21 cellular contexts compared by ENCODE assay signal in the genomic region with DNA sequence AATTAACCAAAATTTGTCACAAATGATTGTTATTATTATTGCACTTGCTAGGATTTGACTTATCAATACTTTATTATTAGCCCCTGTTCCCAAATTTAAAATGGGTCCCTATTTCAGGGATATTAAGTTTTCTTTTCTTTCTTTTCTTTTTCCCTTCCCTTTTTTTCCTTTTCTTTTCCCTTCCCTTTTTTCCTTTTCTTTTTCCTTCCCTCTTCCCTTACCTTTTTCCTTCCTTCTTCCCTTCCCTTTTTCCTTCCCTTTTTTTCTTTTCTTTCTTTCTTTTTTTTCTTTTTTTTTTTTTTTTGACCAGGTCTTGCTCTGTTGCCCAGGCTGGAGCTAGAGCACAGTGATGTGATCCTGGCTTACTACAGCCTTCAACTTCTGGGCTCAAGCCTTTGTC. TPM values are rescaled to one million over a fixed set of nuclear protein-coding genes. Genes with fewer than 3 reads are reported as not detected.
DNase-seq lines count a peak whose midpoint lies in the region; ATAC-seq and TF ChIP-seq lines count a peak whose summit lies in the region.
"Had no signal": no experiment of that assay in that cellular context is flagged by ENCODE, and none has a peak within 500 bp of the region (broad histone marks: within the 10 kb centered on the region; RNA-seq: fewer than 3 reads in every experiment).

No MANE protein-coding gene starts in this region.

- no peaks in the 10 kb centered on the region for H3K27me3 Mint-ChIP-seq in Caco-2 (ENCODE audit: insufficient read depth, unreplicated experiment)
- no peaks in the 10 kb centered on the region for H3K27me3 Mint-ChIP-seq in H9 (ENCODE audit: low read depth)
- H3K27me3 Mint-ChIP-seq in WTC11 (ENCODE audit: low read depth): no peaks in the 10 kb centered on the region
- H3K27me3 Mint-ChIP-seq in nephron progenitor cell (ENCODE audit: low read depth, poor library complexity): peaks cover 3% of the 10 kb centered on the region

- H2BK20ac ChIP-seq in H9 (ENCODE audit: low read depth, low read length, poor library complexity, severe bottlenecking): no peak overlapping the region

- H3K4me2 ChIP-seq in H9 (ENCODE audit: insufficient read depth, insufficient read length, low read length): no peak overlapping the region
- no peak overlapping the region for H3K4me2 ChIP-seq in OCI-LY7 (ENCODE audit: low read length)
- H3K4me2 ChIP-seq: BLaER1 had no signal

- H3K79me1 ChIP-seq in H9 (ENCODE audit: insufficient read depth, low read depth, low read length, poor library complexity, severe bottlenecking): peaks cover 2% of the 10 kb centered on the region

- peak overlapping the region; percentile 44 for H3K27ac Mint-ChIP-seq in Caco-2 (ENCODE audit: unreplicated experiment)
- peak overlapping the region in 2 of 3 experiments; percentile 4 to 55; a peak in 2 of 7 replicates for H3K27ac Mint-ChIP-seq in H9
- H3K27ac Mint-ChIP-seq in WTC11: peak overlapping the region; percentile 23; the same call in 1 of the 2 replicates
- peak overlapping the region; percentile 55 for H3K27ac Mint-ChIP-seq in nephron progenitor cell
- H3K27ac Mint-ChIP-seq: CD14-positive monocyte; CD4-positive, alpha-beta memory T cell; CD4-positive, CD25-positive, alpha-beta regulatory T cell; CD8-positive, alpha-beta memory T cell had no signal

- H3K36me3 Mint-ChIP-seq in Caco-2 (ENCODE audit: insufficient read depth, unreplicated experiment) (peaks cover 24% of the 10 kb centered on the region), H9 (ENCODE audit: insufficient read depth in 1 of 3, low read depth in 3 of 3) (peaks cover 0 to 4% (median 0%) of the 10 kb centered on the region in 3 experiments; a peak in 1 of 7 replicates), WTC11 (no peaks in the 10 kb centered on the region), nephron progenitor cell (ENCODE audit: low read depth) (peaks cover 38% of the 10 kb centered on the region)
- H3K36me3 Mint-ChIP-seq: CD14-positive monocyte; CD4-positive, alpha-beta memory T cell; CD4-positive, CD25-positive, alpha-beta regulatory T cell had no signal

- H3K4me1 Mint-ChIP-seq in Caco-2 (ENCODE audit: low read depth, unreplicated experiment) (peaks cover 48% of the 10 kb centered on the region), H9 (peaks cover 33 to 42% of the 10 kb centered on the region in 2 experiments), WTC11 (peaks cover 43% of the 10 kb centered on the region), nephron progenitor cell (peaks cover 21% of the 10 kb centered on the region)
- H3K4me1 Mint-ChIP-seq: CD14-positive monocyte; CD4-positive, CD25-positive, alpha-beta regulatory T cell; CD8-positive, alpha-beta memory T cell had no signal

- H3K27ac ChIP-seq in H9 (ENCODE audit: insufficient read length, low read depth, low read length) (no peak overlapping the region), OCI-LY7 (ENCODE audit: low read depth, low read length, poor library complexity, severe bottlenecking) (no peak overlapping the region)
- H3K27ac ChIP-seq: BLaER1 had no signal

- H3K9me3 ChIP-seq in Caco-2: no peaks in the 10 kb centered on the region
- no peaks in the 10 kb centered on the region for H3K9me3 ChIP-seq in H9 (ENCODE audit: control insufficient read depth, low read depth, low read length)
- no peaks in the 10 kb centered on the region for H3K9me3 ChIP-seq in OCI-LY7 (ENCODE audit: low read length)
- H3K9me3 ChIP-seq: BE2C, BLaER1 had no signal

- H3K23ac ChIP-seq in H9 (ENCODE audit: insufficient read length, low read depth, low read length): no peak overlapping the region

- no peak overlapping the region for H2BK15ac ChIP-seq in H9 (ENCODE audit: low read depth, low read length)

- no peak overlapping the region for H3K4ac ChIP-seq in H9 (ENCODE audit: low read depth, low read length)

- H3K56ac ChIP-seq in H9 (ENCODE audit: insufficient read length, low read depth, low read length): no peak overlapping the region

- H4K91ac ChIP-seq in H9 (ENCODE audit: insufficient read length, low read depth, low read length): no peak overlapping the region

- H4K20me1 ChIP-seq in H9 (ENCODE audit: control insufficient read depth, insufficient read depth, insufficient read length) (no peaks in the 10 kb centered on the region), OCI-LY7 (ENCODE audit: insufficient read depth, low read length) (no peaks in the 10 kb centered on the region)
- H4K20me1 ChIP-seq: BLaER1 had no signal

- H3K18ac ChIP-seq in H9 (ENCODE audit: insufficient read length, low read depth, low read length): no peak overlapping the region

- no peak overlapping the region for H4K5ac ChIP-seq in H9 (ENCODE audit: insufficient read length, low read depth, low read length)

- TF ChIP-seq CTCF in Caco-2 (IDR thresholded peaks at IDR 0.05; ENCODE audit: insufficient read depth in 1 of 2, low read depth in 1 of 2, low read length in 1 of 2, severe bottlenecking in 1 of 2, unreplicated experiment in 1 of 2): no peak
- no peak for TF ChIP-seq CTCF in H9 (conservative IDR thresholded peaks at IDR 0.05)
- no peak for TF ChIP-seq CTCF in WTC11 (IDR thresholded peaks at IDR 0.05)
- TF ChIP-seq CTCF in nephron progenitor cell (IDR thresholded peaks at IDR 0.05): no peak
- TF ChIP-seq CTCF in OCI-LY7 (conservative IDR thresholded peaks at IDR 0.05; ENCODE audit: low read length): no peak

- no peak overlapping the region for H2BK5ac ChIP-seq in H9 (ENCODE audit: insufficient read length, low read length)

- H2AFZ ChIP-seq in H9 (ENCODE audit: low read length) (no peak overlapping the region), OCI-LY7 (ENCODE audit: low read length) (no peak overlapping the region)

- H3K79me2 ChIP-seq in H9 (ENCODE audit: insufficient read depth, low read length): peaks cover 35% of the 10 kb centered on the region
- no peaks in the 10 kb centered on the region for H3K79me2 ChIP-seq in OCI-LY7 (ENCODE audit: insufficient read depth, low read depth, low read length)

- ATAC-seq in WTC11: no peak

- intact Hi-C loops in Caco-2 (cut with micrococcal nuclease; ENCODE audit: unreplicated experiment): no loop called here
- intact Hi-C loops in OCI-LY7 (cut with micrococcal nuclease; ENCODE audit: unreplicated experiment): no loop called here

- no peak overlapping the region for H2BK120ac ChIP-seq in H9 (ENCODE audit: low read depth, low read length, poor library complexity, severe bottlenecking)

- no TSS peak for BruUV-seq in Caco-2 (replicated peaks; lab: Mats Ljungman, UMichigan)
- no TSS peak for BruUV-seq in OCI-LY7 (replicated peaks; lab: Mats Ljungman, UMichigan)

- no peaks in the 10 kb centered on the region for H3K9me3 Mint-ChIP-seq in Caco-2 (ENCODE audit: unreplicated experiment)
- H3K9me3 Mint-ChIP-seq in H9: no peaks in the 10 kb centered on the region
- no peaks in the 10 kb centered on the region for H3K9me3 Mint-ChIP-seq in WTC11
- H3K9me3 Mint-ChIP-seq in nephron progenitor cell: peaks cover 16% of the 10 kb centered on the region
- H3K9me3 Mint-ChIP-seq: CD8-positive, alpha-beta memory T cell had no signal

- H2BK12ac ChIP-seq in H9 (ENCODE audit: insufficient read length, low read depth, low read length): no peak overlapping the region

- CTCF ChIA-PET in Caco-2 (lab: Charles Lee): no interaction called here
- CTCF ChIA-PET in WTC11 (lab: Charles Lee): interaction anchor here (0.6 kb wide), 2 partner anchors 19 to 120 kb away, joined by 3 to 4 read pairs; no protein-coding TSS in a partner anchor
- CTCF ChIA-PET in HEK293T (lab: Yijun Ruan, JAX): no interaction called here
- CTCF ChIA-PET in OCI-LY7 (lab: Charles Lee; ENCODE audit: unreplicated experiment): no interaction called here

- no peaks in the 10 kb centered on the region for H3K9me2 ChIP-seq in OCI-LY7 (ENCODE audit: insufficient read depth, low read length)

- no peak overlapping the region for H3K9ac ChIP-seq in H9 (ENCODE audit: extremely low read depth, insufficient read length, low read length)
- H3K9ac ChIP-seq: BLaER1 had no signal

- DNase-seq in Caco-2: no peak
- DNase-seq in H9: no peak
- DNase-seq in WTC11 (ENCODE audit: low spot score): no peak
- no peak for DNase-seq in nephron progenitor cell
- no peak for DNase-seq in SW 1271 (lab: John Stamatoyannopoulos, UW)
- no peak for DNase-seq in HEK293T (ENCODE audit: extremely low spot score)
- DNase-seq in OCI-LY7 (ENCODE audit: low spot score): no peak
- DNase-seq in cerebellum (ENCODE audit: low spot score): no peak
- DNase-seq: 8988T; ACHN; BE2C; C1 segment of cervical spinal cord; Calu3; CD4-positive, alpha-beta memory T cell; CD4-positive, CD25-positive, alpha-beta regulatory T cell; CD8-positive, alpha-beta memory T cell; COR-L47; DMS79 treated with DMSO at 0.1 percent for 48 hours; GF-D8 had no signal

- H3K4me1 ChIP-seq in Caco-2: peaks cover 13% of the 10 kb centered on the region
- peaks cover 3% of the 10 kb centered on the region for H3K4me1 ChIP-seq in H9 (ENCODE audit: insufficient read depth, low read length)
- no peaks in the 10 kb centered on the region for H3K4me1 ChIP-seq in OCI-LY7 (ENCODE audit: insufficient read depth, low read length, poor library complexity, severe bottlenecking)
- H3K4me1 ChIP-seq: BLaER1 had no signal

- H4K8ac ChIP-seq in H9 (replicated peaks; ENCODE audit: insufficient read length, low read depth, low read length): no peak overlapping the region

- H2AK5ac ChIP-seq in H9 (ENCODE audit: insufficient read length, low read length): no peak overlapping the region

- no peak overlapping the region for H3K14ac ChIP-seq in H9 (ENCODE audit: insufficient read depth, low read length)

- H3K27me3 ChIP-seq in Caco-2 (replicated peaks; ENCODE audit: control insufficient read depth, insufficient read depth, low read length) (no peaks in the 10 kb centered on the region), H9 (ENCODE audit: insufficient read depth, low read length) (no peaks in the 10 kb centered on the region)
- H3K27me3 ChIP-seq: BE2C, BLaER1 had no signal

- H3K23me2 ChIP-seq in H9 (ENCODE audit: insufficient read length, low read depth, low read length, poor library complexity, severe bottlenecking): no peaks in the 10 kb centered on the region

- H3K4me3 Mint-ChIP-seq in Caco-2 (ENCODE audit: unreplicated experiment) (no peak overlapping the region), H9 (no peak overlapping the region), WTC11 (no peak overlapping the region), nephron progenitor cell (no peak overlapping the region)
- H3K4me3 Mint-ChIP-seq: CD14-positive monocyte; CD4-positive, alpha-beta memory T cell; CD4-positive, CD25-positive, alpha-beta regulatory T cell; CD8-positive, alpha-beta memory T cell had no signal

- H3K36me3 ChIP-seq in Caco-2 (ENCODE audit: control insufficient read depth, insufficient read depth, low read length) (no peaks in the 10 kb centered on the region), OCI-LY7 (ENCODE audit: insufficient read depth, low read length) (no peaks in the 10 kb centered on the region)
- H3K36me3 ChIP-seq: BE2C, BLaER1 had no signal

- no peak overlapping the region for H3T11ph ChIP-seq in H9 (ENCODE audit: low read length)

- POLR2A ChIA-PET in Caco-2 (lab: Charles Lee) (no interaction called here), WTC11 (lab: Charles Lee) (interaction anchor here (0.7 kb wide), 1 partner anchor 22 kb away, joined by 3 read pairs; no protein-coding TSS in a partner anchor), HEK293T (lab: Yijun Ruan, JAX) (no interaction called here), OCI-LY7 (lab: Charles Lee) (interaction anchor here (0.7 kb wide), 1 partner anchor 470 kb away, joined by 8 read pairs; no protein-coding TSS in a partner anchor)

- H3K4me3 ChIP-seq in Caco-2 (ENCODE audit: low read depth, low read length) (no peak overlapping the region), OCI-LY7 (ENCODE audit: low read depth, low read length, poor library complexity, severe bottlenecking) (no peak overlapping the region)
- H3K4me3 ChIP-seq: BLaER1 had no signal

RNA-seq across cellular contexts. Expression of gene WWC2, which starts 33.8 kb away (rescaled TPM):
- total RNA-seq in Caco-2 (2022) (120 and 126 TPM in 2 replicates), H9 (2021) (99.3 and 106 TPM in 2 replicates), WTC11 (2021) (126 to 133 TPM (median 133 TPM) in 3 replicates), OCI-LY7 (2022) (not detected in 2 replicates), cerebellum (50.1 TPM)
- total RNA-seq in OCI-LY7 (2014; rRNA removed; shearing (Covaris generic)): not detected in 2 replicates

Comparison
In these comparisons a context has a peak if more than half of its experiments do, and no peak if none do; other contexts are left out.
1. RNA of gene WWC2, which starts 33.8 kb away (total RNA-seq): 126 to 133 TPM in WTC11, 120 to 126 TPM in Caco-2, 99.3 to 106 TPM in H9 and 50.1 TPM in cerebellum (single experiment); not detected in OCI-LY7; every median in the first group is over 10 times any median in the second.
2. POLR2A ChIA-PET loops: an anchor here in WTC11 (0.7 kb wide) and OCI-LY7 (0.7 kb wide); none called in Caco-2 and HEK293T.
3. Peak in every context shown above with its lines, with median percentiles within 50 percentile points of each other: H3K27ac Mint-ChIP-seq.